Comparison of ENCODE assay signal across 8 cellular contexts in genomic region chr12:92668739-92669138, GRCh38. TPM values are rescaled to one million over a fixed set of nuclear protein-coding genes. Genes with fewer than 3 reads are reported as not detected.
"Had no signal": no experiment of that assay in that cellular context is flagged by ENCODE, and none has a peak within 500 bp of the region (broad histone marks: within the 10 kb centered on the region; RNA-seq: fewer than 3 reads in every experiment).

No MANE protein-coding gene starts in this region.

- ATAC-seq: HCT116 had no signal

- H2AFZ ChIP-seq: GM23248 had no signal

- H3K36me3 ChIP-seq: HAP-1 had no signal

- H3K9me3 ChIP-seq: HAP-1 had no signal

- H3K4me3 ChIP-seq: GM23248, HAP-1 had no signal

- H3K27ac ChIP-seq: GM23248 had no signal

- DNase-seq: GM23248, GOT3, H7, HFFc6, IMR-90 had no signal

- H3K9ac ChIP-seq: GM23248 had no signal

RNA-seq across cellular contexts. Expression of gene PLEKHG7, which starts 34.0 kb away (rescaled TPM):
- total RNA-seq: GM23248, H4, H7, IMR-90 had no signal
